ENCODE assay signal across 2 cellular contexts in the genomic region with DNA sequence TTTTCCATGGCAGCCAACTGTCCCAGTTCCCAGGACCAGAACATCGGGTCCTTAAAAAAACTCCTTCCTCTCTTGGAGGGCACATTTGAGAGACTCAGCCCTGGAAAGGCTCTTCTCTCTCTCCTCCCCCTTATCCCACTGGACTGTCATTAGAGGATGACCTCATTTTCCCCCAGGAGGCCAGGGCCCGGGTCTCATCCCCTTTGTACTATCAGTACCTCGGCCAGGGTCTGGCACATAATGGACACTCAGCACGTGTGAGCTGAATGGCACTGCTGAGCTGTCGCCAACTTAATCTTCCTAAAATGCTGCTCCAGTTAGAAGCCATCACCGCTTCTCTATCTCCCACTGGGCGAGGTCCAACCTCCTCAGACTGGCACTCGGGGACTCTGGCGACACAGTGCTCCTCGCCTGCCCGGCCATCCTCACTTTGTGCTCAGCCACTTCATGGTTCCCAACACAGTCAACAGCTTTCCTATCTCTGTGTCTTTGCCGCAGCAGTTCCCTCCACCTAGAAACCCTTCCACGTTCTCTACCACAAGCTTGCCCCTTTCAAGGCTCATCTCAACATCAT.
TF ChIP-seq lines count a peak whose summit lies in the region.

No MANE protein-coding gene starts in this region.

TF ChIP-seq in A549, 52 proteins besides CTCF, POLR2A, EP300 and RAD21:
- 0 out of 2 replicates have a peak, but pooled peaks have one; percentile 46 for TF ChIP-seq REST (IDR thresholded peaks at IDR 0.05)
- TF ChIP-seq NFE2L2 (conservative IDR thresholded peaks at IDR 0.05; ENCODE audit: low read length), result no peak

TF ChIP-seq in GM23338, 12 proteins besides CTCF, POLR2A, EP300 and RAD21:
- no peak for TF ChIP-seq STAT1 (IDR thresholded peaks at IDR 0.05; ENCODE audit: unreplicated experiment)
- TF ChIP-seq ZNF462 (CRISPR knock-in tag; IDR thresholded peaks at IDR 0.05), result no peak
- no peak for TF ChIP-seq EZH2phosphoT487 (IDR thresholded peaks at IDR 0.05; ENCODE audit: unreplicated experiment)
- peak; percentile 16 for TF ChIP-seq REST (IDR thresholded peaks at IDR 0.05; ENCODE audit: unreplicated experiment)
